In the genomic region with DNA sequence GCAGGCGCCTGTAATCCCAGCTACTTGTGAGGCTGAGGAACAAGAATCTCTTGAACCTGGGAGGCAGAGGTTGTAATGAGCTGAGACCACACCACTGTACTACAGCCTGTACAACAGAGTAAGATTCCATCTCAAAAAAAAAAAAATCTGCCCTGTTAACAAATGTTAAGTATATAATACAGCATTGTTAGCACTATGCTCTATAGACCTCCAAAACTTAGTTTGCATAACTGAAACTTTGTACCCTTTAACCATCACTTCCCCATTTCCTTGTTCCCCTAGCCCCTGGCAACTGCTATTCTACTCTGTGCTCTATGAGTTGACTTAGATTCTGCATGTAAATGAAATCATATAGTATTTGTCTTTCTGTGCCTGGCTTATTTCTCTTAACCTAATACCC, we compare ENCODE assay signal across 1 cellular context.
A peak's percentile ranks its signal among the peaks of the same experiment; 100 is the strongest.
TF ChIP-seq lines count a peak whose summit lies in the region.

No MANE protein-coding gene starts in this region.

TF ChIP-seq in GM12878, 131 proteins besides CTCF, POLR2A, EP300 and RAD21 (continued from another document):
- TF ChIP-seq ATF2 (IDR thresholded peaks at IDR 0.05; ENCODE audit: low read length) = no peak
- TF ChIP-seq, protein P1, sequence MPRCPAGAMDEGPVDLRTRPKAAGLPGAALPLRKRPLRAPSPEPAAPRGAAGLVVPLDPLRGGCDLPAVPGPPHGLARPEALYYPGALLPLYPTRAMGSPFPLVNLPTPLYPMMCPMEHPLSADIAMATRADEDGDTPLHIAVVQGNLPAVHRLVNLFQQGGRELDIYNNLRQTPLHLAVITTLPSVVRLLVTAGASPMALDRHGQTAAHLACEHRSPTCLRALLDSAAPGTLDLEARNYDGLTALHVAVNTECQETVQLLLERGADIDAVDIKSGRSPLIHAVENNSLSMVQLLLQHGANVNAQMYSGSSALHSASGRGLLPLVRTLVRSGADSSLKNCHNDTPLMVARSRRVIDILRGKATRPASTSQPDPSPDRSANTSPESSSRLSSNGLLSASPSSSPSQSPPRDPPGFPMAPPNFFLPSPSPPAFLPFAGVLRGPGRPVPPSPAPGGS (IDR thresholded peaks at IDR 0.05; ENCODE audit: borderline replicate concordance, insufficient read depth, low read depth, low read length, poor library complexity, severe bottlenecking) = no peak
- no peak for TF ChIP-seq ZBTB11 (CRISPR knock-in tag; IDR thresholded peaks at IDR 0.05)
- TF ChIP-seq MTA2 (IDR thresholded peaks at IDR 0.05; ENCODE audit: low read depth) = peak; percentile 30; the same call in 1 of the 2 replicates
- 0 out of 2 replicates have a peak, but pooled peaks have one; percentile 8 for TF ChIP-seq RUNX3 (IDR thresholded peaks at IDR 0.05; ENCODE audit: low read length)
